27 cellular contexts compared by ENCODE assay signal in the genomic region with DNA sequence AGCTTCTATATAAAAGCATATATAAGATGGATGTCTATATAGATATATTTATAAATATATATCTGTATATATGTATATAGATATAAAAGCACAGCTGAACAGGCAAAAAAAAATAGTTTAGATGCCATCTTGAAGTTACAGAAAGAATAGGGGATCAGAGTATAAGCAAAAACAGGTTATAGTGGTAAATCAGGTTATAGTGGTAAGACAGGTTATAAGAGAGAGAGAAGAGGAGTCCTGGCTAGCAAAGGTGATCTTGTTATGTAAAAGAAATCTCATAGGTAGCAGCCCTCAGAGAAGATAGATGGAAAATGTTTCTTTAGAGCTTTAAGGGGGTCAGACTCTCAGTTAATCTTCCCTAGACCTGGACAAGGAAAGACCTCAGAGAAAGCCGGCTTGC.
"Had no signal": no experiment of that assay in that cellular context is flagged by ENCODE, and none has a peak within 500 bp of the region (broad histone marks: within the 10 kb centered on the region; RNA-seq: fewer than 3 reads in every experiment).

No MANE protein-coding gene starts in this region.

- H3K4me3 ChIP-seq: dorsolateral prefrontal cortex, gastroesophageal sphincter, heart left ventricle, hepatocyte, lung, mucosa of descending colon, pancreas, right lobe of liver, suprapubic skin had no signal

- H3K27ac Mint-ChIP-seq: memory B cell; mesothelial cell of epicardium; natural killer cell treated with Interleukin-12 subunit alpha and Interleukin-12 subunit beta and Interleukin-15 and Interleukin-18, amount 100 ng/mL, for 72 hours; stimulated activated naive CD8-positive, alpha-beta T cell treated with anti-CD3 and anti-CD28 coated beads, Interleukin-15, amount 100 ng/mL, for 72 hours had no signal

- H3K27me3 ChIP-seq: gastroesophageal sphincter, heart left ventricle, hepatocyte, neutrophil, pancreas, right lobe of liver, suprapubic skin had no signal

- H3K4me1 ChIP-seq: gastroesophageal sphincter, heart left ventricle, pancreas, right lobe of liver, suprapubic skin had no signal

- FAIRE-seq: kidney, pancreas, small intestine had no signal

- H3K27ac ChIP-seq: dorsolateral prefrontal cortex, gastroesophageal sphincter, heart left ventricle, hepatocyte, neutrophil, pancreas, right lobe of liver, suprapubic skin had no signal

- H3K4me1 Mint-ChIP-seq: memory B cell; naive B cell; neural crest cell; stimulated activated naive CD8-positive, alpha-beta T cell treated with anti-CD3 and anti-CD28 coated beads, Interleukin-15, amount 100 ng/mL, for 72 hours had no signal

- H3K36me3 ChIP-seq: gastroesophageal sphincter, heart left ventricle, neutrophil, pancreas, right lobe of liver, suprapubic skin had no signal

- H3K36me3 Mint-ChIP-seq: memory B cell; naive B cell; natural killer cell treated with Interleukin-12 subunit alpha and Interleukin-12 subunit beta and Interleukin-15 and Interleukin-18, amount 100 ng/mL, for 72 hours had no signal

- H3K9me3 ChIP-seq: gastroesophageal sphincter, mucosa of descending colon, neutrophil, pancreas, right lobe of liver, suprapubic skin had no signal

- H3K4me3 Mint-ChIP-seq: memory B cell; mesothelial cell of epicardium; naive B cell; natural killer cell treated with Interleukin-12 subunit alpha and Interleukin-12 subunit beta and Interleukin-15 and Interleukin-18, amount 100 ng/mL, for 72 hours; neural crest cell; stimulated activated naive CD8-positive, alpha-beta T cell treated with anti-CD3 and anti-CD28 coated beads, Interleukin-15, amount 100 ng/mL, for 72 hours had no signal

- ATAC-seq: gastroesophageal sphincter; heart left ventricle; left lobe of liver; mucosa of descending colon; natural killer cell treated with Interleukin-12 subunit alpha and Interleukin-12 subunit beta and Interleukin-15 and Interleukin-18, amount 100 ng/mL, for 72 hours; pancreas; right lobe of liver; stimulated activated naive CD8-positive, alpha-beta T cell treated with anti-CD3 and anti-CD28 coated beads, Interleukin-15, amount 100 ng/mL, for 72 hours had no signal

- H3K27me3 Mint-ChIP-seq: memory B cell; naive B cell; natural killer cell treated with Interleukin-12 subunit alpha and Interleukin-12 subunit beta and Interleukin-15 and Interleukin-18, amount 100 ng/mL, for 72 hours; stimulated activated naive CD8-positive, alpha-beta T cell treated with anti-CD3 and anti-CD28 coated beads, Interleukin-15, amount 100 ng/mL, for 72 hours had no signal

- DNase-seq: cerebellar nuclear complex; dorsolateral prefrontal cortex; effector CD4-positive, alpha-beta T cell; erythroblast; foreskin fibroblast; heart left ventricle; kidney; mucosa of descending colon; naive B cell; pancreas; right lobe of liver; small intestine; stimulated activated CD4-positive, alpha-beta T cell treated with anti-CD3 and anti-CD28 coated beads, Interleukin-15, amount 100 ng/mL, for 24 hours; stimulated activated CD4-positive, alpha-beta T cell treated with anti-CD3 and anti-CD28 coated beads, Interleukin-4, amount 100 ng/mL, for 1 hour; stimulated activated CD8-positive, alpha-beta memory T cell treated with anti-CD3 and anti-CD28 coated beads, Interleukin-4, amount 100 ng/mL, for 48 hours; stimulated activated naive CD4-positive, alpha-beta T cell; stimulated activated naive CD8-positive, alpha-beta T cell treated with anti-CD3 and anti-CD28 coated beads, Interleukin-15, amount 100 ng/mL, for 72 hours had no signal
